In the genomic region with DNA sequence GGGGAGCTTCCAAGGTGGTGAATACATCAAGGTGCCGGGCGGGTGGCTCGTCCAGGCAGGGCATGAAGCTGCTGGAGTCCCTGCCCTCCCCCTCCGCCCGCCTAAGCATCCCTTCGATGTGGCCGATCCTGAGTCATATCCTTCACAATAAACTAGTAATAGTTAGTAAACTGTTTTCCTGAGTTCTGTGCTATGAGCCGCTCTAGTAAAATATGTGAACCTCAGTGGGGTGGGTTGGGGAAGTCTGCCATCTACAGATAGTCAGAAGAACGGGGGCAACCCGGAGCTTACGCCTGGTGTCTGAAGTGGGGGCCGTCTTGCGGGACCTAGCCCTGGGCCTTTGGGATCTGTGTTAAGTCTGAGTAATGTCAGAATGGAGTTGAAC, we compare ENCODE assay signal across 11 cellular contexts. TPM values are rescaled to one million over a fixed set of nuclear protein-coding genes. Genes with fewer than 3 reads are reported as not detected.
A peak's percentile ranks its signal among the peaks of the same experiment; 100 is the strongest.
DNase-seq lines count a peak whose midpoint lies in the region; ATAC-seq and TF ChIP-seq lines count a peak whose summit lies in the region.
"Had no signal": no experiment of that assay in that cellular context is flagged by ENCODE, and none has a peak within 500 bp of the region (broad histone marks: within the 10 kb centered on the region; RNA-seq: fewer than 3 reads in every experiment).

No MANE protein-coding gene starts in this region.

- H3K27ac ChIP-seq in mammary epithelial cell (ENCODE audit: insufficient read depth, low read depth, low read length): peak overlapping the region; percentile 89
- peak overlapping the region in 1 of 4 donors; percentile 33 for H3K27ac ChIP-seq in Peyer's patch

- DNase-seq in ACHN (peak; percentile 86), HT-29 (ENCODE audit: low spot score) (peak; percentile 65), mammary epithelial cell (peak; percentile 98), lung microvascular endothelial cell (ENCODE audit: low read depth in 2 of 2) (peak; percentile 53 to 93), Peyer's patch (no peak)
- DNase-seq: activated naive CD4-positive, alpha-beta T cell treated with anti-CD3 and anti-CD28 coated beads, Interleukin-2, amount 50 U/mL, for 16 hours; DMS153; NCI-H1694 had no signal

- H3K4me2 ChIP-seq in mammary epithelial cell (ENCODE audit: insufficient read depth, low read depth, low read length): peak overlapping the region; percentile 91

- CTCF ChIA-PET in mammary epithelial cell (lab: Charles Lee; ENCODE audit: low non-redundant PET): interaction anchor here (0.6 to 1.3 kb wide), 4 partner anchors 27 to 1010 kb away, joined by 3 to 9 read pairs (median 3); no protein-coding TSS in a partner anchor

- H3K79me2 ChIP-seq in mammary epithelial cell (ENCODE audit: insufficient read depth, low read length): peaks cover 46% of the 10 kb centered on the region

- dilution Hi-C loops in mammary epithelial cell (cut with HindIII; ENCODE audit: low sequenced_read_pairs): loop anchor here (5.0 to 25.0 kb wide), 2 partner anchors 75 to 320 kb away; no protein-coding TSS in a partner anchor

- intact Hi-C loops in mammary epithelial cell (cut with micrococcal nuclease): loop anchor here (1.0 to 5.0 kb wide), 12 partner anchors 21 to 649 kb away; partner anchors contain the start of genes PRDM15 and RIPK4

- H3K9me3 ChIP-seq in mammary epithelial cell (replicated peaks; ENCODE audit: insufficient read depth, low read length): no peaks in the 10 kb centered on the region
- H3K9me3 ChIP-seq in Peyer's patch: no peaks in the 10 kb centered on the region

- peak overlapping the region; percentile 58 for H3K9ac ChIP-seq in mammary epithelial cell (ENCODE audit: insufficient read depth, low read length)

- no peak for TF ChIP-seq POLR2A in Peyer's patch (IDR thresholded peaks at IDR 0.05)

- peaks cover 54% of the 10 kb centered on the region for H3K4me1 ChIP-seq in mammary epithelial cell (ENCODE audit: insufficient read depth, low read length)
- H3K4me1 ChIP-seq in Peyer's patch: peaks cover 0 to 7% (median 1%) of the 10 kb centered on the region in 4 donors

- in situ Hi-C loops in ACHN (cut with HindIII; ENCODE audit: low pct_ligation_motif_present, low pct_unique_long_range_greater_than_20kb, low sequenced_read_pairs) (no loop called here), mammary epithelial cell (cut with MboI; ENCODE audit: low sequenced_read_pairs in 2 of 2) (loop anchor here (10.0 to 25.0 kb wide), 3 partner anchors 183 to 320 kb away; no protein-coding TSS in a partner anchor)

- H3K4me3 ChIP-seq in mammary epithelial cell (replicated peaks in 1 of 3; ENCODE audit: insufficient read depth in 1 of 3, low read depth in 2 of 3, low read length in 3 of 3): no peak overlapping the region
- no peak overlapping the region for H3K4me3 ChIP-seq in Peyer's patch

- no peaks in the 10 kb centered on the region for H4K20me1 ChIP-seq in mammary epithelial cell (ENCODE audit: insufficient read depth, low read length)

- WGBS in mammary epithelial cell (ENCODE audit: low coverage, missing lambda C conversion rate): 0% methylated on average over 7 of the region's 13 CpGs

- peak overlapping the region; percentile 90 for H2AFZ ChIP-seq in mammary epithelial cell (ENCODE audit: low read depth, low read length)

- BruUV-seq in mammary epithelial cell (replicated peaks; lab: Mats Ljungman, UMichigan): no TSS peak

- no peaks in the 10 kb centered on the region for H3K36me3 ChIP-seq in mammary epithelial cell (ENCODE audit: insufficient read depth, low read length)
- no peaks in the 10 kb centered on the region for H3K36me3 ChIP-seq in Peyer's patch

- H3K27me3 ChIP-seq in mammary epithelial cell (ENCODE audit: insufficient read depth, low read length) (no peaks in the 10 kb centered on the region), Peyer's patch (no peaks in the 10 kb centered on the region)

- TF ChIP-seq CTCF in mammary epithelial cell (conservative IDR thresholded peaks at IDR 0.05 in 1 of 2, IDR thresholded peaks at IDR 0.05 in 1 of 2; ENCODE audit: extremely low read depth in 1 of 2, insufficient read depth in 1 of 2, low read depth in 1 of 2, low read length in 2 of 2): peak in 1 of 2 donors; percentile 52
- no peak for TF ChIP-seq CTCF in Peyer's patch (IDR thresholded peaks at IDR 0.05)

- no peak for ATAC-seq in HG03139 (IDR thresholded peaks at IDR 0.05; ENCODE audit: unreplicated experiment)
- ATAC-seq in GM19452 (IDR thresholded peaks at IDR 0.05; ENCODE audit: unreplicated experiment): no peak
- no peak for ATAC-seq in HG02623 (IDR thresholded peaks at IDR 0.05; ENCODE audit: unreplicated experiment)

RNA-seq across cellular contexts. Expression of gene C2CD2, which starts 21.6 kb away (rescaled TPM):
- 10.6 and 17.9 TPM in 2 replicates for total RNA-seq in HT-29 (2014; rRNA removed; shearing (Covaris generic))
- 10 to 100 TPM; 29.1 to 36.7 TPM for total RNA-seq in mammary epithelial cell
- 28.0 TPM for polyA plus RNA-seq in mammary epithelial cell
- 90.3 TPM for polyA minus RNA-seq in mammary epithelial cell
- total RNA-seq in lung microvascular endothelial cell: 18.1 and 34.3 TPM in 2 replicates
- total RNA-seq in Peyer's patch: 10 to 100 TPM in 3 of 4 donors, 1 to 10 TPM in 1; 6.7 to 22.3 (median 17.3) TPM

RNA-seq across cellular contexts. Expression of gene PRDM15, which starts 53.0 kb away (rescaled TPM):
- total RNA-seq in HT-29 (2014; rRNA removed; shearing (Covaris generic)): 6.2 and 10.9 TPM in 2 replicates
- 1 to 10 TPM; 7.2 to 8.1 TPM for total RNA-seq in mammary epithelial cell
- polyA plus RNA-seq in mammary epithelial cell: 5.8 TPM
- polyA minus RNA-seq in mammary epithelial cell: 29.5 TPM
- total RNA-seq in lung microvascular endothelial cell: 2.2 and 3.0 TPM in 2 replicates
- 10 to 100 TPM in 3 of 4 donors, 1 to 10 TPM in 1; 9.3 to 47.9 (median 16.9) TPM for total RNA-seq in Peyer's patch

Comparison
In these comparisons a context has a peak if more than half of its experiments do, and no peak if none do; other contexts are left out.
1. DNase-seq: peak in ACHN (single experiment), HT-29 (single experiment), mammary epithelial cell (single experiment) and lung microvascular endothelial cell (2 of 2); none in Peyer's patch (0 of 3).